ENCODE assay signal across 10 cellular contexts in genomic region chr7:84188811-84189405, GRCh38. TPM values are rescaled to one million over a fixed set of nuclear protein-coding genes. Genes with fewer than 3 reads are reported as not detected.
DNase-seq lines count a peak whose midpoint lies in the region; ATAC-seq and TF ChIP-seq lines count a peak whose summit lies in the region.
"Had no signal": no experiment of that assay in that cellular context is flagged by ENCODE, and none has a peak within 500 bp of the region (broad histone marks: within the 10 kb centered on the region; RNA-seq: fewer than 3 reads in every experiment).

No MANE protein-coding gene starts in this region.

- DNase-seq in A673 (ENCODE audit: low spot score) (peak; percentile 78), GM23248 (peak; percentile 46), RWPE1 (ENCODE audit: low spot score) (no peak), globus pallidus (ENCODE audit: low spot score) (peak; percentile 41), SHP77 treated with DMSO at 0.1 percent for 48 hours (lab: John Stamatoyannopoulos, UW) (no peak), uterus (no peak)
- DNase-seq: activated naive CD4-positive, alpha-beta T cell; NCI-H774 had no signal

- CTCF ChIA-PET in A673 (lab: Charles Lee), result interaction anchor here (0.7 kb wide), 1 partner anchor 52 kb away, joined by 4 read pairs; no protein-coding TSS in a partner anchor
- CTCF ChIA-PET in RWPE1 (lab: Yijun Ruan, JAX), result interaction anchor here (0.7 to 1.1 kb wide), 2 partner anchors 26 to 151 kb away, joined by 3 to 4 read pairs; no protein-coding TSS in a partner anchor

- H3K27ac ChIP-seq in A673 (ENCODE audit: low read depth, low read length, poor library complexity, severe bottlenecking), result no peak overlapping the region
- no peak overlapping the region for H3K27ac ChIP-seq in GM23248
- no peak overlapping the region for H3K27ac ChIP-seq in RWPE1
- H3K27ac ChIP-seq in uterus, result no peak overlapping the region

- intact Hi-C loops in A673 (cut with micrococcal nuclease; ENCODE audit: unreplicated experiment), result loop anchor here (1.0 to 5.0 kb wide), 3 partner anchors 52 to 252 kb away; no protein-coding TSS in a partner anchor
- intact Hi-C loops in uterus (cut with DNase I; ENCODE audit: low total_unique reads), result no loop called here

- no peak for TF ChIP-seq POLR2A in uterus (IDR thresholded peaks at IDR 0.05)

- BruUV-seq in A673 (replicated peaks; lab: Mats Ljungman, UMichigan), result no TSS peak

- H3K4me1 ChIP-seq in A673 (ENCODE audit: insufficient read depth, low read length, poor library complexity, severe bottlenecking) (peaks cover 47% of the 10 kb centered on the region), GM23248 (ENCODE audit: insufficient read depth) (peaks cover 62% of the 10 kb centered on the region), uterus (no peaks in the 10 kb centered on the region)

- peaks cover 34% of the 10 kb centered on the region for H3F3A ChIP-seq in GM23248 (ENCODE audit: insufficient read depth)

- TF ChIP-seq CTCF in A673 (conservative IDR thresholded peaks at IDR 0.05; ENCODE audit: low read depth, low read length), result peak; percentile 79
- TF ChIP-seq CTCF in RWPE1 (conservative IDR thresholded peaks at IDR 0.05; ENCODE audit: low read depth), result peak; percentile 67
- TF ChIP-seq CTCF in uterus (IDR thresholded peaks at IDR 0.05), result peak in 1 of 4 experiments; percentile 14

- H3K9me2 ChIP-seq in GM23248 (ENCODE audit: insufficient read depth), result no peaks in the 10 kb centered on the region

- ATAC-seq in HG03442 (IDR thresholded peaks at IDR 0.05; ENCODE audit: unreplicated experiment) (no peak), HG03025 (IDR thresholded peaks at IDR 0.05; ENCODE audit: low FRiP score, unreplicated experiment) (no peak)

- H4K20me1 ChIP-seq in GM23248 (ENCODE audit: insufficient read depth), result no peaks in the 10 kb centered on the region

- H2AFZ ChIP-seq in GM23248, result no peak overlapping the region

- no peak overlapping the region for H3K4me2 ChIP-seq in GM23248 (ENCODE audit: unreplicated experiment)

- H3K27me3 ChIP-seq in A673 (replicated peaks; ENCODE audit: insufficient read depth, low read depth, low read length, poor library complexity), result no peaks in the 10 kb centered on the region
- no peaks in the 10 kb centered on the region for H3K27me3 ChIP-seq in GM23248 (replicated peaks; ENCODE audit: insufficient read depth)
- H3K27me3 ChIP-seq in uterus, result no peaks in the 10 kb centered on the region

- H3K9ac ChIP-seq in GM23248, result no peak overlapping the region

- H3K4me3 ChIP-seq in A673 (ENCODE audit: low read depth, low read length, poor library complexity, severe bottlenecking) (no peak overlapping the region), GM23248 (no peak overlapping the region), uterus (no peak overlapping the region)

- no peaks in the 10 kb centered on the region for H3K36me3 ChIP-seq in A673 (ENCODE audit: insufficient read depth, low read length, poor library complexity, severe bottlenecking)
- H3K36me3 ChIP-seq in GM23248 (ENCODE audit: low read depth), result no peaks in the 10 kb centered on the region
- H3K36me3 ChIP-seq in uterus, result no peaks in the 10 kb centered on the region

- POLR2A ChIA-PET in A673 (lab: Charles Lee; ENCODE audit: low non-redundant PET) (interaction anchor here (0.6 kb wide), 1 partner anchor 201 kb away, joined by 3 read pairs; no protein-coding TSS in a partner anchor), RWPE1 (lab: Yijun Ruan, JAX; ENCODE audit: low non-redundant PET) (no interaction called here)

- peaks cover 84% of the 10 kb centered on the region for H3K79me2 ChIP-seq in GM23248 (ENCODE audit: insufficient read depth)

- no peaks in the 10 kb centered on the region for H3K9me3 ChIP-seq in A673 (ENCODE audit: low read depth, low read length, poor library complexity, severe bottlenecking)
- H3K9me3 ChIP-seq in GM23248 (ENCODE audit: low read depth), result no peaks in the 10 kb centered on the region
- no peaks in the 10 kb centered on the region for H3K9me3 ChIP-seq in uterus

- in situ Hi-C loops in GM23248 (cut with MboI), result no loop called here

RNA-seq across cellular contexts. Expression of gene SEMA3A, which starts 5.7 kb away (rescaled TPM):
- 22.8 and 26.9 TPM in 2 replicates for total RNA-seq in A673 (2021)
- 36.5 and 48.4 TPM in 2 replicates for total RNA-seq in GM23248 (2014; rRNA removed; shearing (Covaris generic))
- 24.5 and 25.3 TPM in 2 replicates for polyA plus RNA-seq in GM23248 (2016; fragmentation: Nextera tagmentation; extraction: Ambion mirVana)
- total RNA-seq in uterus, result 10 to 100 TPM in 1 of 4 donors, 1 to 10 TPM in 3; 3.1 to 88.9 (median 6.5) TPM

Comparison
In these comparisons a context has a peak if more than half of its experiments do, and no peak if none do; other contexts are left out.
1. DNase-seq: peak in A673 (single experiment), GM23248 (single experiment) and globus pallidus (single experiment); none in RWPE1 (single experiment), SHP77 treated with DMSO at 0.1 percent for 48 hours (single experiment) and uterus (0 of 2).